Comparison of ENCODE assay signal across 1 cellular context in the genomic region with DNA sequence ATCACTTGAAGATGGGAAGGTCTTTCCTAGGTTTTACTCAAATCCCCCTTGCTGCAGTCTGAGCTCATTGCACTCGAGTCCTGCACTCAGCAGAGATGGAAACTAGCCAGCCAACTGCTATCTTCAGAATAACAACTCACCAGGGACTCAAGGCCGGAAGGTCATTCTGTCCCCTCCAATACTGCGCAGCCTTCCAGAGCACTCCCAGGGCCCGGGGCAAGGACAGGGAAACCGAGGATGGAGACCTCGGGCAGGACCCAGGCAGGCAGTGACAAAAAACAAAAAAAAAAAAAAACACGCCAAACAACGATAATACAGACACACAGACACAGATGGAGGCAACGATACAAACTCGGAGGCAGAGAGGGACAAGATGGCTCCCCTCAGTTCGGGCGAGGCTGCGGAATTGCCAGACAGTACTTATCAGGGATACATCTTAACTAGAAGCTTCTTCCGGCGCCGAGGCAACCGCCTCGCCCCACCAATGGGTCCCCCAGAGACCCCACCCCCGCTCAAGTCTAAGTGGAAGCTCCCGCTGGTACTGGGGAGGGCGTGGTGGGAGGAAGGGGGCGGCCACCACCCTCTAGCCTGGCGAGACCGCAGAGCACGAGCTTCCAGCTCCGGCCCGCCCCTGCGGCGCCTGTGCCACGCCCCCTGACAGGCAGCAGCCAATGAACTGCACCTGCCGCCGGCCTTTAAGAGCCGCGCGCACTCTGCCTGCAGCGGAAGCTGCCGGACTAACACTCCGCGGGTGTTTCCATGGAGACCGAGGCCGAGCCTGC.
TF ChIP-seq lines count a peak whose summit lies in the region.

No MANE protein-coding gene starts in this region.

TF ChIP-seq in IMR-90, 13 proteins besides CTCF, POLR2A, EP300 and RAD21 (continued from another document):
- TF ChIP-seq CEBPB (IDR thresholded peaks at IDR 0.05; ENCODE audit: low read depth, low read length) (no peak), BHLHE40 (IDR thresholded peaks at IDR 0.05; ENCODE audit: low read depth, low read length) (peak; percentile 88), NFE2L2 (IDR thresholded peaks at IDR 0.05; ENCODE audit: low read depth, low read length) (no peak), MAFK (IDR thresholded peaks at IDR 0.05; ENCODE audit: low read depth, low read length) (no peak), SMC3 (IDR thresholded peaks at IDR 0.05; ENCODE audit: low read depth, low read length) (no peak), MXI1 (IDR thresholded peaks at IDR 0.05; ENCODE audit: borderline replicate concordance, low read depth, low read length) (peak; percentile 95), FOS (IDR thresholded peaks at IDR 0.05; ENCODE audit: low read depth, low read length) (no peak), RCOR1 (IDR thresholded peaks at IDR 0.05; ENCODE audit: insufficient replicate concordance, low read length) (no peak), MAZ (IDR thresholded peaks at IDR 0.05; ENCODE audit: borderline replicate concordance, low read depth, low read length) (0 out of 2 replicates have a peak, but pooled peaks have one; percentile 66)
- TF ChIP-seq, protein P1, sequence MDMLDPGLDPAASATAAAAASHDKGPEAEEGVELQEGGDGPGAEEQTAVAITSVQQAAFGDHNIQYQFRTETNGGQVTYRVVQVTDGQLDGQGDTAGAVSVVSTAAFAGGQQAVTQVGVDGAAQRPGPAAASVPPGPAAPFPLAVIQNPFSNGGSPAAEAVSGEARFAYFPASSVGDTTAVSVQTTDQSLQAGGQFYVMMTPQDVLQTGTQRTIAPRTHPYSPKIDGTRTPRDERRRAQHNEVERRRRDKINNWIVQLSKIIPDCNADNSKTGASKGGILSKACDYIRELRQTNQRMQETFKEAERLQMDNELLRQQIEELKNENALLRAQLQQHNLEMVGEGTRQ (IDR thresholded peaks at IDR 0.05; ENCODE audit: low read depth, low read length) = peak; percentile 78
